Comparison of ENCODE assay signal across 1 cellular context in the genomic region with DNA sequence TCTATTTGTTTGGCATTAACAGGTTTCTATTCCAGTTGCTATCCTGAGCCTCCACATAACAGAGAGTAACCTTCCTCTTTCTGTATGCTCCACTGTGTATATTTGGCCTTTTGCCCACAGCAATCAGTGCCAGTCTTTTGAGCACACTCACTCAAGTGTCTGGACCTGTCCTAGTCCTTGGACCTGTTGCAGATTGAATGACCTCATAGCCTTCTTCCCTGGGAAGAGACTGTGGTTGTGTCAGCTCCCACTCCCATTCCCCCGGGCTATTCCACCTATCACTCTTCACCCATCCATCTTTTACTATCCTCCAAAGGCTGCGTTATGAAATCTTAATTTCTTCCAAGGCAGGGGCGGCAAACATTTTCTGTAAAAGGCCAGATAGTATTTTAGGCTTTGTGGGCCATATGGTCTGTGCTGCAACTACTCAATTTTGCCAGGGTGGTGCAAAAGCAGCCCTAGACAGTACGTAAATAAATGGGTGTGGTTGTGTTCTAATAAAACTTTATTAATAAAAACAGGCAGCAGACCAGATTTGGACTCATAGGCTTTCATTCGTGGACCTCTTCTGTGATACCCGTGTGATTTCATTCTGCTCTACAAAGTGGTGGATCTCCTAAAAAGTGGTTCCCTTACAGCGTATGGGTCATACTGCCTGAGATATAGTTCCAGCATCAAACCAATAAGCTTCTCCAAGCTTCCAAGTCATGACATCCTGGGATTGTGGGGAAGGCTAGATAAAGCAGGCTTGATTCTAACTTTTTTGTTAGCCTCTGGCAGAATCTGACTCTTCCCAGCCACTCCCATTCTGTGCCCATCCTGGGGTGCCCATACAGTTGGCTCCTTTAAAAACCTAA.
TF ChIP-seq lines count a peak whose summit lies in the region.

No MANE protein-coding gene starts in this region.

TF ChIP-seq in HCT116, 20 proteins besides CTCF, POLR2A, EP300 and RAD21 (continued from another document):
- TF ChIP-seq, protein P1, sequence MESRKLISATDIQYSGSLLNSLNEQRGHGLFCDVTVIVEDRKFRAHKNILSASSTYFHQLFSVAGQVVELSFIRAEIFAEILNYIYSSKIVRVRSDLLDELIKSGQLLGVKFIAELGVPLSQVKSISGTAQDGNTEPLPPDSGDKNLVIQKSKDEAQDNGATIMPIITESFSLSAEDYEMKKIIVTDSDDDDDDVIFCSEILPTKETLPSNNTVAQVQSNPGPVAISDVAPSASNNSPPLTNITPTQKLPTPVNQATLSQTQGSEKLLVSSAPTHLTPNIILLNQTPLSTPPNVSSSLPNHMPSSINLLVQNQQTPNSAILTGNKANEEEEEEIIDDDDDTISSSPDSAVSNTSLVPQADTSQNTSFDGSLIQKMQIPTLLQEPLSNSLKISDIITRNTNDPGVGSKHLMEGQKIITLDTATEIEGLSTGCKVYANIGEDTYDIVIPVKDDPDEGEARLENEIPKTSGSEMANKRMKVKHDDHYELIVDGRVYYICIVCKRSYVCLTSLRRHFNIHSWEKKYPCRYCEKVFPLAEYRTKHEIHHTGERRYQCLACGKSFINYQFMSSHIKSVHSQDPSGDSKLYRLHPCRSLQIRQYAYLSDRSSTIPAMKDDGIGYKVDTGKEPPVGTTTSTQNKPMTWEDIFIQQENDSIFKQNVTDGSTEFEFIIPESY (IDR thresholded peaks at IDR 0.05; ENCODE audit: extremely low read depth, insufficient replicate concordance, low read length) = no peak
TF ChIP-seq in HCT116: peak in this region for 0.
